In the genomic region with DNA sequence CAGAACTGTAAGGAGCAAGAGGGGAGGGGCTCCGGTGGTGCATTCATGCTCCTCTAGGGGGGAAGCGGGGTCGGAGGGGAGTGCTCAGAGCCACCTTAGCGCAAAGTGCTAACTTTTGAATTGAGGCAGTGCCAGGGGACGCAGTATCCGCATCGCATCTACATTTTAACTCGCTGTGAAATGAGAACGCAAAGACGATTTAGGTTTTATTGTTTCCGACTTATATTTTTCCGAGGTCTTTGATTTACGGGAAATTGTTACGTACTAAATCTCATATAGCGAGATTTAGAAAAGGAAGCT, we compare ENCODE assay signal across 8 cellular contexts. TPM values are rescaled to one million over a fixed set of nuclear protein-coding genes. Genes with fewer than 3 reads are reported as not detected.
A peak's percentile ranks its signal among the peaks of the same experiment; 100 is the strongest.
DNase-seq lines count a peak whose midpoint lies in the region; ATAC-seq, FAIRE-seq and TF ChIP-seq lines count a peak whose summit lies in the region.

No MANE protein-coding gene starts in this region.

- H3K9me3 ChIP-seq in astrocyte (ENCODE audit: insufficient read depth, low read depth, low read length) (no peaks in the 10 kb centered on the region), transverse colon (no peaks in the 10 kb centered on the region)

- H3K9me3 Mint-ChIP-seq in activated T-cell treated with anti-CD3 and anti-CD28 coated beads, Interleukin-2, amount 50 U/mL, for 4 hours, result no peaks in the 10 kb centered on the region
- no peaks in the 10 kb centered on the region for H3K9me3 Mint-ChIP-seq in astrocyte (ENCODE audit: unreplicated experiment)

- peaks cover 19% of the 10 kb centered on the region for H3K79me2 ChIP-seq in astrocyte (ENCODE audit: insufficient read depth, low read length)

- intact Hi-C loops in lower leg skin (cut with DNase I; ENCODE audit: low total_unique reads), result loop anchor here (5.0 kb wide), 1 partner anchor 1646 kb away; no protein-coding TSS in a partner anchor
- intact Hi-C loops in transverse colon (cut with DNase I; ENCODE audit: low total_unique reads), result loop anchor here (2.0 kb wide), 1 partner anchor 100 kb away; no protein-coding TSS in a partner anchor

- no peaks in the 10 kb centered on the region for H3K36me3 Mint-ChIP-seq in activated T-cell treated with anti-CD3 and anti-CD28 coated beads, Interleukin-2, amount 50 U/mL, for 4 hours (ENCODE audit: insufficient read depth)
- H3K36me3 Mint-ChIP-seq in astrocyte (ENCODE audit: low read depth, unreplicated experiment), result no peaks in the 10 kb centered on the region

- H3K4me3 ChIP-seq in astrocyte (ENCODE audit: insufficient read depth, low read depth, low read length) (peak overlapping the region; percentile 92), lower leg skin (ENCODE audit: low read depth, poor library complexity, severe bottlenecking) (peak overlapping the region; percentile 77), transverse colon (peak overlapping the region; percentile 58 to 78 (median 70))

- H3K27ac ChIP-seq in astrocyte (ENCODE audit: low read depth, low read length), result peak overlapping the region; percentile 86
- peak overlapping the region; percentile 89 to 97 (median 96) for H3K27ac ChIP-seq in transverse colon

- H3K4me2 ChIP-seq in astrocyte (ENCODE audit: low read length), result peak overlapping the region; percentile 85

- peaks cover 2% of the 10 kb centered on the region for H3K27me3 ChIP-seq in astrocyte (ENCODE audit: insufficient read depth, low read length)
- H3K27me3 ChIP-seq in transverse colon, result no peaks in the 10 kb centered on the region

- no peak for DNase-seq in activated T-cell treated with anti-CD3 and anti-CD28 coated beads, Interleukin-2, amount 50 U/mL, for 4 hours
- DNase-seq in activated T-cell treated with anti-CD3 and anti-CD28 coated beads, Interleukin-2, amount 50 U/mL, for 1 hour, result no peak
- no peak for DNase-seq in astrocyte (ENCODE audit: low read depth)
- no peak for DNase-seq in lower leg skin (ENCODE audit: low spot score in 2 of 2)
- no peak for DNase-seq in transverse colon
- DNase-seq in islet precursor cell, result no peak
- DNase-seq in hypothalamus (lab: John Stamatoyannopoulos, UW), result no peak

- peak overlapping the region; percentile 97 for H3K4me3 Mint-ChIP-seq in activated T-cell treated with anti-CD3 and anti-CD28 coated beads, Interleukin-2, amount 50 U/mL, for 4 hours
- peak overlapping the region; percentile 98 for H3K4me3 Mint-ChIP-seq in astrocyte (ENCODE audit: unreplicated experiment)

- TF ChIP-seq CTCF in astrocyte (IDR thresholded peaks at IDR 0.05; ENCODE audit: insufficient read depth, low read depth, low read length) (no peak), lower leg skin (IDR thresholded peaks at IDR 0.05) (no peak), transverse colon (IDR thresholded peaks at IDR 0.05) (no peak)

- H3K27ac Mint-ChIP-seq in astrocyte (ENCODE audit: unreplicated experiment), result peak overlapping the region; percentile 88

- ATAC-seq in activated T-cell treated with anti-CD3 and anti-CD28 coated beads, Interleukin-2, amount 50 U/mL, for 4 hours, result no peak
- ATAC-seq in GM18520 (IDR thresholded peaks at IDR 0.05; ENCODE audit: unreplicated experiment), result no peak

- FAIRE-seq in astrocyte (lab: Jason Lieb, UNC), result no peak

- in situ Hi-C loops in transverse colon (cut with MboI; ENCODE audit: low pct_ligation_motif_present in 1 of 4, low pct_unique_long_range_greater_than_20kb in 1 of 4, low sequenced_read_pairs in 3 of 4), result no loop called here

- no peak for TF ChIP-seq POLR2A in lower leg skin (IDR thresholded peaks at IDR 0.05)
- no peak for TF ChIP-seq POLR2A in transverse colon (IDR thresholded peaks at IDR 0.05)

- H3K9ac ChIP-seq in astrocyte (ENCODE audit: low read length), result peak overlapping the region; percentile 89

- WGBS in lower leg skin, 2 donors, result 0 to 1% methylated on average over 15 of the region's 15 CpGs
- WGBS in transverse colon (ENCODE audit: low coverage in 1 of 2), 2 donors, result 0 to 2% methylated on average over 11 to 15 of the region's 15 CpGs

- peaks cover 26% of the 10 kb centered on the region for H3K4me1 Mint-ChIP-seq in activated T-cell treated with anti-CD3 and anti-CD28 coated beads, Interleukin-2, amount 50 U/mL, for 4 hours (ENCODE audit: low read depth)
- H3K4me1 Mint-ChIP-seq in astrocyte (ENCODE audit: low read depth, unreplicated experiment), result peaks cover 19% of the 10 kb centered on the region

- H4K20me1 ChIP-seq in astrocyte (ENCODE audit: insufficient read depth, low read length), result no peaks in the 10 kb centered on the region

- no peak for TF ChIP-seq EP300 in transverse colon (IDR thresholded peaks at IDR 0.05; ENCODE audit: low read depth)

- peak overlapping the region; percentile 96 for H2AFZ ChIP-seq in astrocyte (ENCODE audit: low read depth, low read length)

- no peaks in the 10 kb centered on the region for H3K27me3 Mint-ChIP-seq in activated T-cell treated with anti-CD3 and anti-CD28 coated beads, Interleukin-2, amount 50 U/mL, for 4 hours (ENCODE audit: low read depth)
- H3K27me3 Mint-ChIP-seq in astrocyte (ENCODE audit: low read depth, unreplicated experiment), result no peaks in the 10 kb centered on the region

- H3K36me3 ChIP-seq in astrocyte (ENCODE audit: insufficient read depth, low read length), result peaks cover 2% of the 10 kb centered on the region
- no peaks in the 10 kb centered on the region for H3K36me3 ChIP-seq in transverse colon

- H3K4me1 ChIP-seq in astrocyte (ENCODE audit: insufficient read depth, low read length) (peaks cover 15% of the 10 kb centered on the region), transverse colon (peaks cover 0 to 28% (median 18%) of the 10 kb centered on the region in 4 donors)

RNA-seq across cellular contexts. Expression of gene TCAIM, which starts 0.2 kb away (rescaled TPM):
- 1 to 10 TPM; 8.2 to 9.0 (median 8.6) TPM for total RNA-seq in activated T-cell treated with anti-CD3 and anti-CD28 coated beads, Interleukin-2, amount 50 U/mL, for 4 hours
- total RNA-seq in astrocyte, result 22.8 and 25.5 TPM in 2 replicates
- 10 to 100 TPM; 16.6 to 20.0 (median 18.5) TPM for total RNA-seq in lower leg skin
- total RNA-seq in transverse colon, result 10 to 100 TPM in 3 of 4 donors, 1 to 10 TPM in 1; 2.2 to 19.5 (median 14.6) TPM
